8 cellular contexts compared by ENCODE assay signal in the genomic region with DNA sequence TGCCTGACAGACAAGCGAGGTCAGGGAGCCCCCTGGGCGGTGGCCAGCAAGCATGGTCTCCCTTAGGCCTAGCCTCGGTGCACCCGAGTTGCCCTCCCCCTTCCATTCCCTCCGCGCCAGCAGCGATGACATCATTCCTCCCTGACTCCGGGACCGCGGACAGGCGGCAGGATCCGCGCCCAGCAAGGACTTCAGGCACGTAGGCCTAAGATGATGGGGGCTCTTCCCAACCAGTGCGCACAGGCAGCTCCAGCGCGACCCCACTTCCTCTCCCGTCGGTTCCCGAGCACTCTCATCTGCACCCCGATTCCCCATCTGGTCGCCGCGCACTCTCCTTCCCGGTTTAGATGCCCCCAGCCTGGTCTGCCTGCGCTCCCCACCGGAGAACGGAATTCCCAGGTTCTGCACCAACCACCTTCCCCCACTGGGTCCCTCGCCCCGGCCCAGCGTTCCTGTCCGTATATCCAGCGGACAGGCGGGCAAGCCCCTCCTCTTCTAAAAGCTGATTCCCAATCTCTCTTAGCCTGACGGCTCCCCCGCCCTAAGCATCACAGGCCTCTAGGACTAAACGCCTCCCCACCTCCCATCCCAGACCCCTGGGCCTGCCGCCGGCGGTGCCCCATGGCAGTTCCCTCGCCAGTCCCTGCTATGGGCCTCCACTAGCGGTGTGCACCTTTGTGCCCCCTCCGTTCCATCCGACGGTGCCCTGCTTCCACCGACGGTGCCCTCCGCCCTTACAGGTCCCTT. TPM values are rescaled to one million over a fixed set of nuclear protein-coding genes. Genes with fewer than 3 reads are reported as not detected.
DNase-seq lines count a peak whose midpoint lies in the region; ATAC-seq and TF ChIP-seq lines count a peak whose summit lies in the region.

No MANE protein-coding gene starts in this region.

- DNase-seq in NCI-H1436 (lab: John Stamatoyannopoulos, UW) (peak; percentile 32), NCI-H1436 treated with DMSO at 0.1 percent for 48 hours (lab: John Stamatoyannopoulos, UW) (no peak), NCI-H2227 (lab: John Stamatoyannopoulos, UW; ENCODE audit: unreplicated experiment) (peak; percentile 71), germinal center (ENCODE audit: low spot score) (peak; percentile 26), nephron progenitor cell (peak; percentile 64), SKM-1 treated with dmso at 0.1 percent for 144 hours (lab: John Stamatoyannopoulos, UW; ENCODE audit: unreplicated experiment) (no peak)
- DNase-seq in activated naive CD8-positive, alpha-beta T cell treated with anti-CD3 and anti-CD28 coated beads for 36 hours: peak; percentile 36

- no peak for ATAC-seq in GM19035 (IDR thresholded peaks at IDR 0.05; ENCODE audit: unreplicated experiment)

- peaks cover 32% of the 10 kb centered on the region for H3K4me1 Mint-ChIP-seq in activated naive CD8-positive, alpha-beta T cell treated with anti-CD3 and anti-CD28 coated beads for 36 hours
- peaks cover 57% of the 10 kb centered on the region for H3K4me1 Mint-ChIP-seq in nephron progenitor cell

- H3K4me3 Mint-ChIP-seq in activated naive CD8-positive, alpha-beta T cell treated with anti-CD3 and anti-CD28 coated beads for 36 hours: peak overlapping the region; percentile 87
- H3K4me3 Mint-ChIP-seq in nephron progenitor cell: peak overlapping the region; percentile 92

- H3K27ac Mint-ChIP-seq in activated naive CD8-positive, alpha-beta T cell treated with anti-CD3 and anti-CD28 coated beads for 36 hours: peak overlapping the region; percentile 50
- H3K27ac Mint-ChIP-seq in nephron progenitor cell: peak overlapping the region; percentile 31

- TF ChIP-seq CTCF in nephron progenitor cell (IDR thresholded peaks at IDR 0.05): no peak

- no peaks in the 10 kb centered on the region for H3K36me3 Mint-ChIP-seq in activated naive CD8-positive, alpha-beta T cell treated with anti-CD3 and anti-CD28 coated beads for 36 hours
- no peaks in the 10 kb centered on the region for H3K36me3 Mint-ChIP-seq in nephron progenitor cell (ENCODE audit: low read depth)

- H3K27me3 Mint-ChIP-seq in activated naive CD8-positive, alpha-beta T cell treated with anti-CD3 and anti-CD28 coated beads for 36 hours: peaks cover 19% of the 10 kb centered on the region
- peaks cover 12% of the 10 kb centered on the region for H3K27me3 Mint-ChIP-seq in nephron progenitor cell (ENCODE audit: low read depth, poor library complexity)

- no peaks in the 10 kb centered on the region for H3K9me3 Mint-ChIP-seq in activated naive CD8-positive, alpha-beta T cell treated with anti-CD3 and anti-CD28 coated beads for 36 hours
- H3K9me3 Mint-ChIP-seq in nephron progenitor cell: no peaks in the 10 kb centered on the region

RNA-seq across cellular contexts. Expression of a gene that starts 0.9 kb away (rescaled TPM):
- total RNA-seq in activated naive CD8-positive, alpha-beta T cell treated with anti-CD3 and anti-CD28 coated beads for 36 hours: 1 to 10 TPM; 7.5 to 8.2 TPM

RNA-seq across cellular contexts. Expression of a gene that starts 1.2 kb away (rescaled TPM):
- not detected for total RNA-seq in activated naive CD8-positive, alpha-beta T cell treated with anti-CD3 and anti-CD28 coated beads for 36 hours

Comparison
In these comparisons a context has a peak if more than half of its experiments do, and no peak if none do; other contexts are left out.
1. DNase-seq: peak in NCI-H1436 (single experiment), NCI-H2227 (single experiment), activated naive CD8-positive, alpha-beta T cell treated with anti-CD3 and anti-CD28 coated beads for 36 hours (single experiment), germinal center (single experiment) and nephron progenitor cell (single experiment); none in NCI-H1436 treated with DMSO at 0.1 percent for 48 hours (single experiment) and SKM-1 treated with dmso at 0.1 percent for 144 hours (single experiment).